ENCODE assay signal across 8 cellular contexts in the genomic region with DNA sequence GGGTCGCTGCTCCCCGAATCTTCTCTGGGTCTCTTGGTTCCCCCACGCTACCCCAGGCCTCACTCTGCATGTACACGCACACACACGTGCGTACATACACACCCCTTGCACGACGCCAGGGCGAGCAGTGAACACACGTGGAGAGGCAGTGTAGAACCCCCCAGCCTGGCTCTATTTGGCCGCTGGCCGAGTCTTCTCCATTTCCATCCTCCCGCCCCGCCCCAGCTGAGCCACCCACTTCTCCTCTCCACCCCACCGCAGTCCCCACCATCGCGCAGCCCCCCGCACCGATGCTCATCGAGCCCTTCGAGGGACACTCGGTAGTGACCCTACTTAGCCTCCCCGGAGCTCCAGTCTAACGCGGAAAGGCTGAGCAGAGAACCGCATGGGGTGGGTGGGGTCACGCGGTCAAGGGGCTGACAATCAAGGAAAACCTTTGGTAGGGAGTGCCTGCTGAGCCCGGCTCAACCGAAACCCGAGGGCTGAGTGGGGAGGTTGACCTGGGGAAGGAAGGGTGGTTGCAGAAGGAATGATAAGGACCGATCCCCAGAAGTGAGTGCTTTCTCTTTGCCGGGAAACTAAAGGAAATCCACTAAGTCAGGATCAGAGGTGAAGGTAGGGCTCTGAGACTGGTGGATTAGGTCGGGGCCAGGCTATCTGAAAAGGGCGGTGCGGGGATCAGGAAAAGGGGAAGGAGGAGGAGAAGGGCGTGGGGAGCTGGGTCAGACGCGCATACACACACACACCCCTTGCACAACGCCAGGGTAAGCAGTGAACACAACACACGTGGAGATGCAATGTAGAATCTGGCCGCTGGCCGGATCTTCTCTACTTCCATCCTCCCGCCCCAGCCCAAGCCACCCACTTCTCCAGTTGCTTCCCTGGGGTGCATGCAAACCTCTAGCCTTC. TPM values are rescaled to one million over a fixed set of nuclear protein-coding genes. Genes with fewer than 3 reads are reported as not detected.
DNase-seq lines count a peak whose midpoint lies in the region; ATAC-seq lines count a peak whose summit lies in the region.

No MANE protein-coding gene starts in this region.

- no peaks in the 10 kb centered on the region for H3K36me3 ChIP-seq in CD4-positive, CD25-positive, alpha-beta regulatory T cell (ENCODE audit: control insufficient read depth, insufficient read depth, low read length)
- H3K36me3 ChIP-seq in Karpas-422 (ENCODE audit: insufficient read depth, low read length) (no peaks in the 10 kb centered on the region), subcutaneous abdominal adipose tissue (ENCODE audit: control insufficient read depth in 5 of 5, insufficient read depth in 5 of 5, low read length in 5 of 5) (no peaks in the 10 kb centered on the region)

- H3K79me2 ChIP-seq in Karpas-422 (ENCODE audit: low read length), result no peaks in the 10 kb centered on the region

- peak overlapping the region; percentile 65; the same call in 1 of the 2 replicates for H2AFZ ChIP-seq in Karpas-422 (ENCODE audit: low read length)

- no peaks in the 10 kb centered on the region for H3K9me3 Mint-ChIP-seq in CD4-positive, CD25-positive, alpha-beta regulatory T cell
- no peaks in the 10 kb centered on the region for H3K9me3 Mint-ChIP-seq in immature natural killer cell

- H3K27me3 ChIP-seq in CD4-positive, CD25-positive, alpha-beta regulatory T cell (ENCODE audit: control insufficient read depth, insufficient read depth, low read length), result peaks cover 13% of the 10 kb centered on the region
- H3K27me3 ChIP-seq in Karpas-422 (ENCODE audit: low read length) (no peaks in the 10 kb centered on the region), subcutaneous abdominal adipose tissue (ENCODE audit: control insufficient read depth in 5 of 5, insufficient read depth in 4 of 5, low read length in 5 of 5) (peaks cover 16 to 51% (median 42%) of the 10 kb centered on the region in 5 donors)

- H3K9ac ChIP-seq in Karpas-422 (ENCODE audit: low read length) (peak overlapping the region; percentile 80), subcutaneous abdominal adipose tissue (ENCODE audit: low read length in 5 of 5) (no peak overlapping the region)

- peak overlapping the region; percentile 55 to 87 (median 77) for H3K4me3 Mint-ChIP-seq in CD4-positive, CD25-positive, alpha-beta regulatory T cell
- H3K4me3 Mint-ChIP-seq in immature natural killer cell, result peak overlapping the region; percentile 74 to 88 (median 77)

- H3K27ac Mint-ChIP-seq in CD4-positive, CD25-positive, alpha-beta regulatory T cell, result peak overlapping the region; percentile 50 to 94 (median 86)
- H3K27ac Mint-ChIP-seq in immature natural killer cell, result peak overlapping the region; percentile 18 to 83 (median 38)

- H3K4me1 Mint-ChIP-seq in CD4-positive, CD25-positive, alpha-beta regulatory T cell, result peaks cover 4 to 38% (median 22%) of the 10 kb centered on the region in 4 donors
- H3K4me1 Mint-ChIP-seq in immature natural killer cell, result peaks cover 37 to 40% of the 10 kb centered on the region in 2 donors

- peak overlapping the region; percentile 76 for H3K4me2 ChIP-seq in Karpas-422 (ENCODE audit: low read depth, low read length, poor library complexity, severe bottlenecking)

- no peak overlapping the region for H3K27ac ChIP-seq in CD4-positive, CD25-positive, alpha-beta regulatory T cell (ENCODE audit: insufficient read depth, low read length, poor library complexity, severe bottlenecking)
- peak overlapping the region; percentile 95 for H3K27ac ChIP-seq in Karpas-422 (ENCODE audit: low read length)
- no peak overlapping the region for H3K27ac ChIP-seq in subcutaneous abdominal adipose tissue (ENCODE audit: low read depth, low read length)

- H3K27me3 Mint-ChIP-seq in CD4-positive, CD25-positive, alpha-beta regulatory T cell, result peaks cover 50% of the 10 kb centered on the region
- H3K27me3 Mint-ChIP-seq in immature natural killer cell (ENCODE audit: low read depth in 3 of 3), result peaks cover 0 to 11% (median 5%) of the 10 kb centered on the region in 3 donors

- no peaks in the 10 kb centered on the region for H3K36me3 Mint-ChIP-seq in CD4-positive, CD25-positive, alpha-beta regulatory T cell
- no peaks in the 10 kb centered on the region for H3K36me3 Mint-ChIP-seq in immature natural killer cell

- peak overlapping the region; percentile 48 for H3K4me3 ChIP-seq in CD4-positive, CD25-positive, alpha-beta regulatory T cell (ENCODE audit: low read depth, low read length)
- H3K4me3 ChIP-seq in Karpas-422 (ENCODE audit: low read length) (peak overlapping the region; percentile 52), subcutaneous abdominal adipose tissue (ENCODE audit: low read depth in 1 of 5, low read length in 5 of 5) (peak overlapping the region in 4 of 5 donors; percentile 46 to 54 (median 51))

- no peaks in the 10 kb centered on the region for H3K9me2 ChIP-seq in Karpas-422 (replicated peaks; ENCODE audit: insufficient read depth, low read length)

- peaks cover 33% of the 10 kb centered on the region for H3K4me1 ChIP-seq in CD4-positive, CD25-positive, alpha-beta regulatory T cell (ENCODE audit: control insufficient read depth, insufficient read depth, low read length, poor library complexity, severe bottlenecking)
- H3K4me1 ChIP-seq in Karpas-422 (ENCODE audit: low read length) (peaks cover 75% of the 10 kb centered on the region), subcutaneous abdominal adipose tissue (ENCODE audit: control insufficient read depth in 5 of 5, insufficient read depth in 5 of 5, low read length in 5 of 5) (peaks cover 0 to 30% (median 23%) of the 10 kb centered on the region in 5 donors)

- no peak for ATAC-seq in CD4-positive, CD25-positive, alpha-beta regulatory T cell (ENCODE audit: low read depth in 2 of 2)
- ATAC-seq in GM21737 (IDR thresholded peaks at IDR 0.05; ENCODE audit: unreplicated experiment) (no peak), HG03354 (IDR thresholded peaks at IDR 0.05; ENCODE audit: poor library complexity, severe bottlenecking, unreplicated experiment) (no peak)

- no peaks in the 10 kb centered on the region for H3K9me3 ChIP-seq in CD4-positive, CD25-positive, alpha-beta regulatory T cell (ENCODE audit: control insufficient read depth in 2 of 2, low read length in 2 of 2)
- H3K9me3 ChIP-seq in Karpas-422 (ENCODE audit: low read length) (no peaks in the 10 kb centered on the region), subcutaneous abdominal adipose tissue (ENCODE audit: control insufficient read depth in 5 of 5, low read length in 5 of 5) (no peaks in the 10 kb centered on the region)

- DNase-seq in CD4-positive, CD25-positive, alpha-beta regulatory T cell, result no peak
- peak; percentile 89 for DNase-seq in Karpas-422
- peak; percentile 66 for DNase-seq in amniotic epithelial cell (ENCODE audit: low read depth)
- no peak for DNase-seq in immature natural killer cell
- no peak for DNase-seq in NCI-H2081 (lab: John Stamatoyannopoulos, UW)

- no peaks in the 10 kb centered on the region for H4K20me1 ChIP-seq in Karpas-422 (ENCODE audit: insufficient read depth, low read depth, low read length)

RNA-seq across cellular contexts. Expression of a gene that starts 49.8 kb away (rescaled TPM):
- total RNA-seq in CD4-positive, CD25-positive, alpha-beta regulatory T cell, result 1.2 TPM
- under 1 TPM in 1 of 4 donors, not detected in 3; 0.10 TPM for polyA plus RNA-seq in CD4-positive, CD25-positive, alpha-beta regulatory T cell
- total RNA-seq in Karpas-422 (2014; rRNA removed; shearing (Covaris generic); ENCODE audit: low replicate concordance), result not detected in 2 replicates
- 1 to 10 TPM in 1 of 3 donors, under 1 TPM in 1, not detected in 1; 0.74 to 1.2 TPM for polyA plus RNA-seq in immature natural killer cell

RNA-seq across cellular contexts. Expression of a gene that starts 58.0 kb away (rescaled TPM):
- total RNA-seq in CD4-positive, CD25-positive, alpha-beta regulatory T cell, result 1.8 TPM
- under 1 TPM in 2 of 4 donors, not detected in 2; 0.36 to 0.76 TPM for polyA plus RNA-seq in CD4-positive, CD25-positive, alpha-beta regulatory T cell
- total RNA-seq in Karpas-422 (2014; rRNA removed; shearing (Covaris generic); ENCODE audit: low replicate concordance), result 6.5 and 12.8 TPM in 2 replicates
- polyA plus RNA-seq in immature natural killer cell, result 1 to 10 TPM; 1.3 to 1.8 (median 1.7) TPM

Comparison
In these comparisons a context has a peak if more than half of its experiments do, and no peak if none do; other contexts are left out.
1. DNase-seq: peak in Karpas-422 (single experiment) and amniotic epithelial cell (single experiment); none in CD4-positive, CD25-positive, alpha-beta regulatory T cell (0 of 3), immature natural killer cell (0 of 3) and NCI-H2081 (0 of 2).
2. Peak in every context shown above with its lines, with median percentiles within 50 percentile points of each other: H3K4me3 ChIP-seq.